Comparison of ENCODE assay signal across 1 cellular context in genomic region chr9:128117613-128118471, GRCh38.
TF ChIP-seq lines count a peak whose summit lies in the region.

No MANE protein-coding gene starts in this region.

TF ChIP-seq in K562, 482 proteins besides CTCF, POLR2A, EP300 and RAD21 (continued from another document):
- TF ChIP-seq, protein P1, sequence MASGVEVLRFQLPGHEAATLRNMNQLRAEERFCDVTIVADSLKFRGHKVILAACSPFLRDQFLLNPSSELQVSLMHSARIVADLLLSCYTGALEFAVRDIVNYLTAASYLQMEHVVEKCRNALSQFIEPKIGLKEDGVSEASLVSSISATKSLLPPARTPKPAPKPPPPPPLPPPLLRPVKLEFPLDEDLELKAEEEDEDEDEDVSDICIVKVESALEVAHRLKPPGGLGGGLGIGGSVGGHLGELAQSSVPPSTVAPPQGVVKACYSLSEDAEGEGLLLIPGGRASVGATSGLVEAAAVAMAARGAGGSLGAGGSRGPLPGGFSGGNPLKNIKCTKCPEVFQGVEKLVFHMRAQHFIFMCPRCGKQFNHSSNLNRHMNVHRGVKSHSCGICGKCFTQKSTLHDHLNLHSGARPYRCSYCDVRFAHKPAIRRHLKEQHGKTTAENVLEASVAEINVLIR (CRISPR knock-in tag; IDR thresholded peaks at IDR 0.05): no peak
- TF ChIP-seq ETV6 (IDR thresholded peaks at IDR 0.05; ENCODE audit: borderline replicate concordance in 1 of 2, low read depth in 2 of 2, low read length in 1 of 2) (0 out of 4 replicates have a peak, but pooled peaks of 1 of the 2 experiments have one; percentile 20), ETV6 (CRISPR knock-in tag; IDR thresholded peaks at IDR 0.05; ENCODE audit: borderline replicate concordance) (no peak), CREB1 (IDR thresholded peaks at IDR 0.05) (peak; percentile 30; the same call in 1 of the 2 replicates), CREB1 (CRISPR knock-in tag; IDR thresholded peaks at IDR 0.05) (peak; percentile 82), FOXP1 (CRISPR knock-in tag; IDR thresholded peaks at IDR 0.05) (peak; percentile 91; the same call in 1 of the 2 replicates), USF1 (CRISPR knock-in tag; IDR thresholded peaks at IDR 0.05) (peak; percentile 36; the same call in 1 of the 2 replicates), RBFOX2 (IDR thresholded peaks at IDR 0.05; ENCODE audit: low read depth, low read length) (0 out of 2 replicates have a peak, but pooled peaks have one; percentile 23), ZNF282 (CRISPR knock-in tag; IDR thresholded peaks at IDR 0.05) (0 out of 2 replicates have a peak, but pooled peaks have one; percentile 18), RBM39 (optimal IDR thresholded peaks at IDR 0.05; ENCODE audit: low read depth, low read length) (peak; percentile 81)
